In the genomic region with DNA sequence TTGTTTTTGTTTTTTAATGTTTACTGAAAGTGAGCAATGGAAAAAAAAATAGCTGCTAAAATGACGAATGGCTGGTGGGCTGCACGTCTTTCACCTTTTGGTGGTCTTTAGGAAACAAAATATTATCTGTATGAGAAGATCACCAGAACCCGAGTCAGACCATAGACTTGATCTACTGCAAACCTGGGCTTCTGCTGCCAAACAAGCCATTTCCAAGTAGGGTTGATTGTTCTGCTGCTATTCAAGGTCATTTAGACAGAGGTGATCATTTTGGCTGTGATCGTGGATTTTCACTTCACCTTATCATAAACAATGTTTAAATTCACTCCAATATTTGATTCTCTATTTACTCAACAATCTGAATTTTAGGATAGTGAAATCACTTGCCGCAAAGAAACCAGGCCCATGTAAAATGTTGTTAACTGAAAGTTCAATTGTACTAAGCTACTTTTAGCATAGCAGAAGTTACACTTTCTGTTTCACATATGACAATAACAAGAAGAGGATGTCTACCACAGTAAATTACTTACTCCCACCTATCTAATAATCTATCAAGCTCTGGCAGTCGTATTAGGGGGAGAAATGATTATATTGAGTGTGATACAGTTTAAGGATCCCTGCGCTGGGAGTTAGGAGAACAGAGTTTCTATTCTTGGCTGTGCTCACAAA, we compare ENCODE assay signal across 1 cellular context.
TF ChIP-seq lines count a peak whose summit lies in the region.

No MANE protein-coding gene starts in this region.

TF ChIP-seq in GM12878, 131 proteins besides CTCF, POLR2A, EP300 and RAD21 (continued from another document):
- TF ChIP-seq PBX3 (IDR thresholded peaks at IDR 0.05; ENCODE audit: insufficient replicate concordance, low read depth, low read length) (no peak), TCF7 (IDR thresholded peaks at IDR 0.05; ENCODE audit: borderline replicate concordance) (no peak)
